ENCODE assay signal across 10 cellular contexts in genomic region chr10:12708921-12709320, GRCh38.
A peak's percentile ranks its signal among the peaks of the same experiment; 100 is the strongest.
DNase-seq lines count a peak whose midpoint lies in the region; ATAC-seq and TF ChIP-seq lines count a peak whose summit lies in the region.
"Had no signal": no experiment of that assay in that cellular context is flagged by ENCODE, and none has a peak within 500 bp of the region (broad histone marks: within the 10 kb centered on the region; RNA-seq: fewer than 3 reads in every experiment).

No MANE protein-coding gene starts in this region.

- no peak for TF ChIP-seq POLR2A in stomach (IDR thresholded peaks at IDR 0.05)

- H3K27ac ChIP-seq in stomach: peak overlapping the region in 4 of 5 donors; percentile 75 to 78 (median 75)

- CTCF ChIA-PET in activated CD4-positive, alpha-beta memory T cell treated with anti-CD3 and anti-CD28 coated beads, Interleukin-2, amount 10 ng/mL, durations not matched to agents 7 days and 5 days (lab: Charles Lee): interaction anchor here (1.1 to 4.8 kb wide), 10 partner anchors 9 to 494 kb away, joined by 3 to 61 read pairs (median 16); partner anchors contain the start of gene OPTN

- TF ChIP-seq EP300 in stomach (IDR thresholded peaks at IDR 0.05): no peak

- H3K36me3 Mint-ChIP-seq in T-helper 1 cell treated with Interleukin-12 subunit alpha and Interleukin-12 subunit beta and Interleukin-4 antibody, amounts not matched to agents 30 μg/mL and 1 μg/mL, for 36 hours (ENCODE audit: low read depth): no peaks in the 10 kb centered on the region
- peaks cover 9% of the 10 kb centered on the region for H3K36me3 Mint-ChIP-seq in activated CD4-positive, alpha-beta memory T cell treated with anti-CD3 and anti-CD28 coated beads, Interleukin-2, amount 10 ng/mL, durations not matched to agents 7 days and 5 days (ENCODE audit: low read depth)

- ATAC-seq in GM18870 (IDR thresholded peaks at IDR 0.05; ENCODE audit: unreplicated experiment): no peak
- ATAC-seq in HG02678 (IDR thresholded peaks at IDR 0.05; ENCODE audit: unreplicated experiment): no peak

- H3K4me1 Mint-ChIP-seq in T-helper 1 cell treated with Interleukin-12 subunit alpha and Interleukin-12 subunit beta and Interleukin-4 antibody, amounts not matched to agents 30 μg/mL and 1 μg/mL, for 36 hours (ENCODE audit: low read depth): peaks cover 55% of the 10 kb centered on the region
- H3K4me1 Mint-ChIP-seq in activated CD4-positive, alpha-beta memory T cell treated with anti-CD3 and anti-CD28 coated beads, Interleukin-2, amount 10 ng/mL, durations not matched to agents 7 days and 5 days: peaks cover 79% of the 10 kb centered on the region

- H3K27me3 Mint-ChIP-seq in T-helper 1 cell treated with Interleukin-12 subunit alpha and Interleukin-12 subunit beta and Interleukin-4 antibody, amounts not matched to agents 30 μg/mL and 1 μg/mL, for 36 hours (ENCODE audit: low read depth): no peaks in the 10 kb centered on the region
- H3K27me3 Mint-ChIP-seq in activated CD4-positive, alpha-beta memory T cell treated with anti-CD3 and anti-CD28 coated beads, Interleukin-2, amount 10 ng/mL, durations not matched to agents 7 days and 5 days: no peaks in the 10 kb centered on the region

- no peaks in the 10 kb centered on the region for H3K27me3 ChIP-seq in stomach

- H3K36me3 ChIP-seq in stomach: no peaks in the 10 kb centered on the region

- peaks cover 6 to 60% (median 49%) of the 10 kb centered on the region in 4 donors for H3K4me1 ChIP-seq in stomach

- DNase-seq in T-helper 1 cell (no peak), fibroblast of peridontal ligament (ENCODE audit: extremely low read depth) (peak; percentile 16), stomach (no peak), DMS114 treated with DMSO at 0.1 percent for 48 hours (lab: John Stamatoyannopoulos, UW; ENCODE audit: unreplicated experiment) (no peak)
- DNase-seq in activated CD4-positive, alpha-beta memory T cell treated with anti-CD3 and anti-CD28 coated beads, Interleukin-2, amount 10 ng/mL, durations not matched to agents 7 days and 5 days: no peak
- DNase-seq: activated effector memory CD4-positive, alpha-beta T cell treated with Interleukin-2 at 50 U/mL for 16 hours; NCI-H2029 treated with DMSO at 0.1 percent for 48 hours had no signal

- POLR2A ChIA-PET in activated CD4-positive, alpha-beta memory T cell treated with anti-CD3 and anti-CD28 coated beads, Interleukin-2, amount 10 ng/mL, durations not matched to agents 7 days and 5 days (lab: Charles Lee): interaction anchor here (0.8 to 2.3 kb wide), 5 partner anchors 11 to 513 kb away, joined by 3 to 7 read pairs (median 3); partner anchors contain the start of genes CDC123 and NUDT5

- H3K4me3 ChIP-seq in stomach: no peak overlapping the region

- 67 to 84% (median 80%) methylated on average over 8 of the region's 8 CpGs for WGBS in stomach, 5 donors

- H3K9me3 ChIP-seq in stomach: no peaks in the 10 kb centered on the region

- intact Hi-C loops in stomach (cut with DNase I; ENCODE audit: low total_unique reads): no loop called here

- no peak for TF ChIP-seq CTCF in stomach (IDR thresholded peaks at IDR 0.05)

- H3K4me3 Mint-ChIP-seq in T-helper 1 cell treated with Interleukin-12 subunit alpha and Interleukin-12 subunit beta and Interleukin-4 antibody, amounts not matched to agents 30 μg/mL and 1 μg/mL, for 36 hours: no peak overlapping the region
- no peak overlapping the region for H3K4me3 Mint-ChIP-seq in activated CD4-positive, alpha-beta memory T cell treated with anti-CD3 and anti-CD28 coated beads, Interleukin-2, amount 10 ng/mL, durations not matched to agents 7 days and 5 days

- no peaks in the 10 kb centered on the region for H3K9me3 Mint-ChIP-seq in T-helper 1 cell treated with Interleukin-12 subunit alpha and Interleukin-12 subunit beta and Interleukin-4 antibody, amounts not matched to agents 30 μg/mL and 1 μg/mL, for 36 hours
- no peaks in the 10 kb centered on the region for H3K9me3 Mint-ChIP-seq in activated CD4-positive, alpha-beta memory T cell treated with anti-CD3 and anti-CD28 coated beads, Interleukin-2, amount 10 ng/mL, durations not matched to agents 7 days and 5 days

- peak overlapping the region; percentile 64 for H3K27ac Mint-ChIP-seq in T-helper 1 cell treated with Interleukin-12 subunit alpha and Interleukin-12 subunit beta and Interleukin-4 antibody, amounts not matched to agents 30 μg/mL and 1 μg/mL, for 36 hours
- peak overlapping the region; percentile 67 for H3K27ac Mint-ChIP-seq in activated CD4-positive, alpha-beta memory T cell treated with anti-CD3 and anti-CD28 coated beads, Interleukin-2, amount 10 ng/mL, durations not matched to agents 7 days and 5 days
